ENCODE assay signal across 34 cellular contexts in genomic region chr7:143889068-143889467, GRCh38. TPM values are rescaled to one million over a fixed set of nuclear protein-coding genes. Genes with fewer than 3 reads are reported as not detected.
"Had no signal": no experiment of that assay in that cellular context is flagged by ENCODE, and none has a peak within 500 bp of the region (broad histone marks: within the 10 kb centered on the region; RNA-seq: fewer than 3 reads in every experiment).

No MANE protein-coding gene starts in this region.

- H3K9me3 ChIP-seq: ovary, thyroid gland, upper lobe of left lung had no signal

- H3K4me1 ChIP-seq: parathyroid adenoma had no signal

- H3K9me3 Mint-ChIP-seq: stimulated activated effector memory CD8-positive, alpha-beta T cell treated with anti-CD3 and anti-CD28 coated beads, Interleukin-12 subunit alpha, Interleukin-12 subunit beta, amount 100 ng/mL, for 72 hours had no signal

- H3K27me3 Mint-ChIP-seq: progenitor cell of endocrine pancreas had no signal

- H3K27ac ChIP-seq: neural progenitor cell, ovary, parathyroid adenoma, psoas muscle, skin epidermis, stomach, thoracic aorta, thyroid gland, tibial nerve, upper lobe of left lung, vagina had no signal

- H3K4me3 Mint-ChIP-seq: natural killer cell; nephron; neural progenitor cell; stimulated activated effector memory CD8-positive, alpha-beta T cell treated with anti-CD3 and anti-CD28 coated beads, Interleukin-12 subunit alpha, Interleukin-12 subunit beta, amount 100 ng/mL, for 72 hours; stimulated activated naive B cell treated with anti-CD40 and anti-IgM and Interleukin-4, amounts not matched to agents 10 μg/mL and 1 μg/mL and 100 μg/mL, for 72 hours; stimulated activated naive CD8-positive, alpha-beta T cell treated with anti-CD3 and anti-CD28 coated beads, Interleukin-15, Interleukin-2, amounts not matched to agents 100 ng/mL and 50 ng/mL, for 24 hours had no signal

- H3K27ac Mint-ChIP-seq: natural killer cell; nephron; neural progenitor cell; progenitor cell of endocrine pancreas; stimulated activated effector memory CD8-positive, alpha-beta T cell treated with anti-CD3 and anti-CD28 coated beads, Interleukin-12 subunit alpha, Interleukin-12 subunit beta, amount 100 ng/mL, for 72 hours; stimulated activated naive B cell treated with anti-CD40 and anti-IgM and Interleukin-4, amounts not matched to agents 10 μg/mL and 1 μg/mL and 100 μg/mL, for 72 hours; stimulated activated naive CD8-positive, alpha-beta T cell treated with anti-CD3 and anti-CD28 coated beads, Interleukin-15, Interleukin-2, amounts not matched to agents 100 ng/mL and 50 ng/mL, for 24 hours had no signal

- H3K9ac ChIP-seq: neural progenitor cell, parathyroid adenoma had no signal

- H3K4me2 ChIP-seq: neural progenitor cell had no signal

- H3K36me3 ChIP-seq: neural progenitor cell, ovary, thoracic aorta, thyroid gland, upper lobe of left lung, vagina had no signal

- H2AFZ ChIP-seq: neural progenitor cell, parathyroid adenoma had no signal

- DNase-seq: natural killer cell; occipital lobe; ovary; posterior cingulate gyrus; psoas muscle; right cardiac atrium; stimulated activated CD4-positive, alpha-beta T cell treated with anti-CD3 and anti-CD28 coated beads, Interleukin-15, amount 100 ng/mL, for 24 hours; stimulated activated CD4-positive, alpha-beta T cell treated with anti-CD3 and anti-CD28 coated beads, Interleukin-2, amount 100 ng/mL, for 24 hours; stimulated activated CD4-positive, alpha-beta T cell treated with anti-CD3 and anti-CD28 coated beads, Interleukin-2, amount 100 ng/mL, for 48 hours; stimulated activated CD4-positive, alpha-beta T cell treated with anti-CD3 and anti-CD28 coated beads, Interleukin-4, amount 100 ng/mL, for 24 hours; stimulated activated naive B cell treated with anti-CD40 and anti-IgM and Interleukin-4, amounts not matched to agents 10 μg/mL and 1 μg/mL and 100 μg/mL, for 72 hours; stimulated activated naive CD4-positive, alpha-beta T cell treated with Interleukin-2 at 50 U/mL for 16 hours; stomach; thyroid gland; trophoblast cell; upper lobe of left lung had no signal

- H3K4me3 ChIP-seq: neural progenitor cell, ovary, psoas muscle, skin epidermis, stomach, thoracic aorta, thyroid gland, tibial nerve, upper lobe of left lung, vagina had no signal

- FAIRE-seq: urothelium cell line had no signal

- H3K27me3 ChIP-seq: ovary, thyroid gland, tibial nerve, upper lobe of left lung, vagina had no signal

- ATAC-seq: natural killer cell; psoas muscle; right cardiac atrium; sciatic nerve; stimulated activated effector memory CD8-positive, alpha-beta T cell treated with anti-CD3 and anti-CD28 coated beads, Interleukin-12 subunit alpha, Interleukin-12 subunit beta, amount 100 ng/mL, for 72 hours; stimulated activated naive B cell treated with anti-CD40 and anti-IgM and Interleukin-4, amounts not matched to agents 10 μg/mL and 1 μg/mL and 100 μg/mL, for 72 hours had no signal

- H3K36me3 Mint-ChIP-seq: stimulated activated effector memory CD8-positive, alpha-beta T cell treated with anti-CD3 and anti-CD28 coated beads, Interleukin-12 subunit alpha, Interleukin-12 subunit beta, amount 100 ng/mL, for 72 hours had no signal

RNA-seq across cellular contexts. Expression of gene OR2F2, which starts 46.0 kb away (rescaled TPM):
- total RNA-seq: natural killer cell, occipital lobe, osteoblast, ovary, progenitor cell of endocrine pancreas, psoas muscle, renal cortical epithelial cell, right cardiac atrium, sciatic nerve, stomach, subcutaneous adipose tissue, temporal lobe, thoracic aorta, thyroid gland, tibial nerve, upper lobe of left lung, ureter, vagina had no signal
- polyA plus RNA-seq: neural cell, ovary, psoas muscle, right cardiac atrium, stomach had no signal
